Comparison of ENCODE assay signal across 27 cellular contexts in the genomic region with DNA sequence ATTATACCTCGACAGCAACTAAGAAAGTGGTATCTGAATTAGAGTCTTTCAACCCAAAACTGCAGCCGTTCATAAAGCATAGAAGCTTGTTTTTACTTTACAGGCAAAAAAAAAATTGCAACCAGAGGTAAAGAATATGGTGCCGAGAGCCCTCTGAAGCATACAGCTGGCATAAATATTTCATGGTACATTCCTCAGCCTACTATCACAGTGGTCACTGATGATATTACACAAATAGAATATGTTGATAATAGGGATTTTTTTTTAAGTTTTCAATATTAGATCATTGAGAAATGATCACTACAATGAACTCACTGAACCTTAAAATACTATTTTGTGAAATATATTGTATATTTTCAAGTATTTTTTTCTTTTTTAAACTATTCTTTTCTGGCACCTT.
"Had no signal": no experiment of that assay in that cellular context is flagged by ENCODE, and none has a peak within 500 bp of the region (broad histone marks: within the 10 kb centered on the region; RNA-seq: fewer than 3 reads in every experiment).

No MANE protein-coding gene starts in this region.

- H3K4me3 ChIP-seq: left lung, lower lobe of right lung, neural progenitor cell, psoas muscle, right atrium auricular region, right lobe of liver, skin epidermis, spleen, suprapubic skin, thoracic aorta, tibial artery, upper lobe of right lung had no signal

- H3K27ac Mint-ChIP-seq: immature natural killer cell; naive thymus-derived CD8-positive, alpha-beta T cell; nephron; neural progenitor cell; stimulated activated effector memory CD8-positive, alpha-beta T cell treated with anti-CD3 and anti-CD28 coated beads, Interleukin-12 subunit alpha, Interleukin-12 subunit beta, amount 100 ng/mL, for 72 hours; stimulated activated naive CD8-positive, alpha-beta T cell treated with anti-CD3 and anti-CD28 coated beads, Interleukin-15, Interleukin-2, amounts not matched to agents 100 ng/mL and 50 ng/mL, for 24 hours had no signal

- H3K27me3 ChIP-seq: left lung, neural progenitor cell, neutrophil, right atrium auricular region, right lobe of liver, spleen, suprapubic skin, tibial artery, upper lobe of right lung had no signal

- H3K9me3 Mint-ChIP-seq: immature natural killer cell; stimulated activated effector memory CD8-positive, alpha-beta T cell treated with anti-CD3 and anti-CD28 coated beads, Interleukin-12 subunit alpha, Interleukin-12 subunit beta, amount 100 ng/mL, for 72 hours; stimulated activated naive CD8-positive, alpha-beta T cell treated with anti-CD3 and anti-CD28 coated beads, Interleukin-15, Interleukin-2, amounts not matched to agents 100 ng/mL and 50 ng/mL, for 24 hours had no signal

- H3K9ac ChIP-seq: neural progenitor cell, parathyroid adenoma had no signal

- H3K4me1 ChIP-seq: parathyroid adenoma had no signal

- H3K4me1 Mint-ChIP-seq: stimulated activated effector memory CD8-positive, alpha-beta T cell treated with anti-CD3 and anti-CD28 coated beads, Interleukin-12 subunit alpha, Interleukin-12 subunit beta, amount 100 ng/mL, for 72 hours had no signal

- H3K9me3 ChIP-seq: left lung, lower lobe of right lung, neutrophil, psoas muscle, right atrium auricular region, right lobe of liver, spleen, suprapubic skin, thoracic aorta, tibial artery, upper lobe of right lung had no signal

- H3K36me3 Mint-ChIP-seq: immature natural killer cell; naive thymus-derived CD8-positive, alpha-beta T cell; neural progenitor cell; stimulated activated effector memory CD8-positive, alpha-beta T cell treated with anti-CD3 and anti-CD28 coated beads, Interleukin-12 subunit alpha, Interleukin-12 subunit beta, amount 100 ng/mL, for 72 hours had no signal

- H3K79me2 ChIP-seq: parathyroid adenoma had no signal

- H2AFZ ChIP-seq: neural progenitor cell, parathyroid adenoma had no signal

- H3K4me3 Mint-ChIP-seq: immature natural killer cell; naive thymus-derived CD8-positive, alpha-beta T cell; nephron; neural progenitor cell; stimulated activated effector memory CD8-positive, alpha-beta T cell treated with anti-CD3 and anti-CD28 coated beads, Interleukin-12 subunit alpha, Interleukin-12 subunit beta, amount 100 ng/mL, for 72 hours; stimulated activated naive CD8-positive, alpha-beta T cell treated with anti-CD3 and anti-CD28 coated beads, Interleukin-15, Interleukin-2, amounts not matched to agents 100 ng/mL and 50 ng/mL, for 24 hours had no signal

- H3K27ac ChIP-seq: left lung, lower lobe of right lung, neural progenitor cell, neutrophil, parathyroid adenoma, psoas muscle, right atrium auricular region, right lobe of liver, skin epidermis, spleen, suprapubic skin, thoracic aorta, tibial artery, upper lobe of right lung had no signal

- H3K36me3 ChIP-seq: left lung, lower lobe of right lung, neural progenitor cell, neutrophil, right atrium auricular region, right lobe of liver, spleen, suprapubic skin, thoracic aorta, tibial artery, upper lobe of right lung had no signal

- H3K4me2 ChIP-seq: neural progenitor cell had no signal

- ATAC-seq: left colon; left lung; lower lobe of right lung; naive thymus-derived CD8-positive, alpha-beta T cell; psoas muscle; right lobe of liver; stimulated activated effector memory CD8-positive, alpha-beta T cell treated with anti-CD3 and anti-CD28 coated beads, Interleukin-12 subunit alpha, Interleukin-12 subunit beta, amount 100 ng/mL, for 72 hours; upper lobe of right lung had no signal

- DNase-seq: hypothalamus; immature natural killer cell; kidney; left colon; left lung; lower lobe of right lung; mesendoderm; naive thymus-derived CD8-positive, alpha-beta T cell; occipital lobe; psoas muscle; right lobe of liver; spleen; stimulated activated CD4-positive, alpha-beta T cell treated with anti-CD3 and anti-CD28 coated beads, Interleukin-4, amount 100 ng/mL, for 24 hours; stimulated activated naive CD4-positive, alpha-beta T cell; tibial artery; trophoblast cell; upper lobe of right lung had no signal
